In the genomic region with DNA sequence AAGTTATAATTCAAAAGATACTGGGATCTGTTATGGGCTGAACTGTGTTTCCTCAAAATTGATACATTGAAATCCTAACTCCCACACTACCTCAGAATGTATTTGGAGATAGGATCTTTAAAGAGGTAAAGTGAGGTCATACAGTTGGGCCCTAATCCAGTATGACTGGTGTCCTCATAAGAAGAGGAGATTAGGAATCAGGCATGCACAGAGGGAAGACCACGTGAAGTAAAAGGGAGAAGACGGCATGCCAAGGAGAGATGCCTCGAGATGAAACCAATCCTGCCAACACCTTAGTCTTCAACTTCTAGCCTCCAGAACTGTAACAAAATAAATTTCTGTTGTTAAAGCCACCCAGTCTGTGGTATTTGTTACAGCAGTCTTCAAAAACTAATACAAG, we compare ENCODE assay signal across 2 cellular contexts.
TF ChIP-seq lines count a peak whose summit lies in the region.

No MANE protein-coding gene starts in this region.

TF ChIP-seq in GM12891, 5 proteins besides CTCF, POLR2A, EP300 and RAD21 (continued from another document):
- TF ChIP-seq POU2F2 (IDR thresholded peaks at IDR 0.05; ENCODE audit: low read depth, low read length): no peak

TF ChIP-seq in GM12878, 131 proteins besides CTCF, POLR2A, EP300 and RAD21 (continued from another document):
- TF ChIP-seq RFX5 (IDR thresholded peaks at IDR 0.05; ENCODE audit: low read depth, low read length) (no peak), NKRF (conservative IDR thresholded peaks at IDR 0.05) (no peak), ASH2L (IDR thresholded peaks at IDR 0.05; ENCODE audit: borderline replicate concordance, low read depth) (no peak), STAT3 (IDR thresholded peaks at IDR 0.05; ENCODE audit: low read depth, low read length) (no peak), IRF4 (IDR thresholded peaks at IDR 0.05; ENCODE audit: low read depth, low read length) (no peak), CREB1 (IDR thresholded peaks at IDR 0.05; ENCODE audit: low read depth) (no peak), RAD51 (IDR thresholded peaks at IDR 0.05) (no peak)
- TF ChIP-seq, protein P1, sequence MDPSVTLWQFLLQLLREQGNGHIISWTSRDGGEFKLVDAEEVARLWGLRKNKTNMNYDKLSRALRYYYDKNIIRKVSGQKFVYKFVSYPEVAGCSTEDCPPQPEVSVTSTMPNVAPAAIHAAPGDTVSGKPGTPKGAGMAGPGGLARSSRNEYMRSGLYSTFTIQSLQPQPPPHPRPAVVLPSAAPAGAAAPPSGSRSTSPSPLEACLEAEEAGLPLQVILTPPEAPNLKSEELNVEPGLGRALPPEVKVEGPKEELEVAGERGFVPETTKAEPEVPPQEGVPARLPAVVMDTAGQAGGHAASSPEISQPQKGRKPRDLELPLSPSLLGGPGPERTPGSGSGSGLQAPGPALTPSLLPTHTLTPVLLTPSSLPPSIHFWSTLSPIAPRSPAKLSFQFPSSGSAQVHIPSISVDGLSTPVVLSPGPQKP (IDR thresholded peaks at IDR 0.05; ENCODE audit: low read depth, low read length): no peak
- TF ChIP-seq, protein P2, sequence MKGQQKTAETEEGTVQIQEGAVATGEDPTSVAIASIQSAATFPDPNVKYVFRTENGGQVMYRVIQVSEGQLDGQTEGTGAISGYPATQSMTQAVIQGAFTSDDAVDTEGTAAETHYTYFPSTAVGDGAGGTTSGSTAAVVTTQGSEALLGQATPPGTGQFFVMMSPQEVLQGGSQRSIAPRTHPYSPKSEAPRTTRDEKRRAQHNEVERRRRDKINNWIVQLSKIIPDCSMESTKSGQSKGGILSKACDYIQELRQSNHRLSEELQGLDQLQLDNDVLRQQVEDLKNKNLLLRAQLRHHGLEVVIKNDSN (IDR thresholded peaks at IDR 0.05; ENCODE audit: borderline replicate concordance, extremely low read length, insufficient read depth, low read depth, low read length): no peak
